Comparison of ENCODE assay signal across 14 cellular contexts in the genomic region with DNA sequence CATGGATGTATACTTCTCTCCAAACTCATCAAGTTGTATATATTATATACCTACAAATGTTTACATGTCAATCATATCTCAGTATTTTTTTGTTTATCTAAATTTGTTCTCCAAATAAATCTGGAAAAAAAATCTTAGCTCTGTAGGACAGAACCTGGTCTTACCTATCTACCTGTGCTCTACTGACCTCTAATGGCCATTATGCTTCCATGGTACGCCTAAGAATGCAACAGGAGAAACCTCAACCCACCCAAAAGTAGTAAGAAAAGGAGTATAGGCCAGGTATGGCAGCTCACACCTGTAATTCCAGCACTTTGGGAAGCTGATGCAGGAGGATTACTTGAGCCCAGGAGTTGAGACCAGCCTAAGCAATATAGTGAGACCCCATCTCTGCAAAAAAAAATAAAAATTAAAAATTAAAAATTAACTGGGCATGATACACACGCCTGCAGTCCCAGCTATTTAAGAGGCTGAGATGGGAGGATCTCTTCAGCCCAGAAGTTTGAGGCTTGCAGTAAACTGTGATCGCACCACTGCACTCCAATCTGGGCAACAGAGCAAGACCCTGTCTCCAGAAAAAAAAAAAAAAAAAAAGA. TPM values are rescaled to one million over a fixed set of nuclear protein-coding genes. Genes with fewer than 3 reads are reported as not detected.
A peak's percentile ranks its signal among the peaks of the same experiment; 100 is the strongest.
DNase-seq lines count a peak whose midpoint lies in the region; ATAC-seq and TF ChIP-seq lines count a peak whose summit lies in the region.
"Had no signal": no experiment of that assay in that cellular context is flagged by ENCODE, and none has a peak within 500 bp of the region (broad histone marks: within the 10 kb centered on the region; RNA-seq: fewer than 3 reads in every experiment).

No MANE protein-coding gene starts in this region.

- peaks cover under 1 to 9% of the 10 kb centered on the region in 2 donors for H3K36me3 Mint-ChIP-seq in activated naive CD4-positive, alpha-beta T cell treated with anti-CD3 and anti-CD28 coated beads, Interleukin-2, amount 50 U/mL, for 72 hours

- H3K27ac Mint-ChIP-seq in activated naive CD4-positive, alpha-beta T cell treated with anti-CD3 and anti-CD28 coated beads, Interleukin-2, amount 50 U/mL, for 72 hours, result no peak overlapping the region
- H3K27ac Mint-ChIP-seq: stimulated activated naive CD8-positive, alpha-beta T cell treated with anti-CD3 and anti-CD28 coated beads, Interleukin-15, Interleukin-2, amounts not matched to agents 100 ng/mL and 50 ng/mL, for 24 hours had no signal

- peaks cover 3% of the 10 kb centered on the region for H3K9me3 ChIP-seq in WERI-Rb-1 (ENCODE audit: severe bottlenecking)

- DNase-seq in NCI-H82 (lab: John Stamatoyannopoulos, UW) (peak; percentile 26), NCI-H82 treated with DMSO at 0.1 percent for 48 hours (lab: John Stamatoyannopoulos, UW; ENCODE audit: unreplicated experiment) (no peak), NCI-H1105 treated with DMSO at 0.1 percent for 48 hours (lab: John Stamatoyannopoulos, UW) (peak; percentile 34), WERI-Rb-1 (no peak), retinal pigment epithelial cell (ENCODE audit: low read depth) (no peak)
- DNase-seq in effector CD4-positive, alpha-beta T cell, result no peak
- no peak for DNase-seq in activated naive CD4-positive, alpha-beta T cell treated with anti-CD3 and anti-CD28 coated beads, Interleukin-2, amount 50 U/mL, for 72 hours (ENCODE audit: low spot score in 2 of 2)
- DNase-seq: activated effector memory CD4-positive, alpha-beta T cell treated with anti-CD3 and anti-CD28 coated beads, Interleukin-2, amount 50 U/mL, for 16 hours; GM23248; NCI-H510A treated with DMSO at 0.1 percent for 48 hours had no signal

- no peaks in the 10 kb centered on the region for H3K36me3 ChIP-seq in WERI-Rb-1

- H3K27ac ChIP-seq in WERI-Rb-1, result no peak overlapping the region
- H3K27ac ChIP-seq: GM23248 had no signal

- H3K27me3 ChIP-seq in WERI-Rb-1 (ENCODE audit: insufficient read depth, low read depth, severe bottlenecking), result peaks cover 29% of the 10 kb centered on the region

- no peak for ATAC-seq in HG03571 (IDR thresholded peaks at IDR 0.05; ENCODE audit: unreplicated experiment)
- ATAC-seq in activated naive CD4-positive, alpha-beta T cell treated with anti-CD3 and anti-CD28 coated beads, Interleukin-2, amount 50 U/mL, for 72 hours, result no peak

- TF ChIP-seq CTCF in WERI-Rb-1 (IDR thresholded peaks at IDR 0.05; ENCODE audit: low read depth, low read length) (peak; percentile 36), retinal pigment epithelial cell (conservative IDR thresholded peaks at IDR 0.05; ENCODE audit: low read depth, low read length) (peak; percentile 18)

- H3K9me3 Mint-ChIP-seq in activated naive CD4-positive, alpha-beta T cell treated with anti-CD3 and anti-CD28 coated beads, Interleukin-2, amount 50 U/mL, for 72 hours, result peaks cover 7% of the 10 kb centered on the region in 2 donors

- H3K4me3 ChIP-seq in WERI-Rb-1 (ENCODE audit: low read depth, low read length) (no peak overlapping the region), retinal pigment epithelial cell (ENCODE audit: low read length) (no peak overlapping the region)
- H3K4me3 ChIP-seq: GM23248 had no signal

RNA-seq across cellular contexts. Expression of a gene that starts 8.7 kb away (rescaled TPM):
- not detected for total RNA-seq in activated naive CD4-positive, alpha-beta T cell treated with anti-CD3 and anti-CD28 coated beads, Interleukin-2, amount 50 U/mL, for 72 hours
- total RNA-seq: dermis microvascular lymphatic vessel endothelial cell, GM23248, myocyte had no signal

RNA-seq across cellular contexts. Expression of a gene that starts 19.0 kb away (rescaled TPM):
- not detected for total RNA-seq in activated naive CD4-positive, alpha-beta T cell treated with anti-CD3 and anti-CD28 coated beads, Interleukin-2, amount 50 U/mL, for 72 hours
- total RNA-seq: dermis microvascular lymphatic vessel endothelial cell, GM23248, myocyte had no signal

RNA-seq across cellular contexts. Expression of a gene that starts 24.2 kb away (rescaled TPM):
- not detected for total RNA-seq in activated naive CD4-positive, alpha-beta T cell treated with anti-CD3 and anti-CD28 coated beads, Interleukin-2, amount 50 U/mL, for 72 hours
- total RNA-seq: dermis microvascular lymphatic vessel endothelial cell, GM23248, myocyte had no signal

RNA-seq across cellular contexts. Expression of a gene that starts 57.1 kb away (rescaled TPM):
- total RNA-seq in activated naive CD4-positive, alpha-beta T cell treated with anti-CD3 and anti-CD28 coated beads, Interleukin-2, amount 50 U/mL, for 72 hours, result not detected
- total RNA-seq: dermis microvascular lymphatic vessel endothelial cell, GM23248, myocyte had no signal

RNA-seq across cellular contexts. Expression of a gene that starts 58.0 kb away (rescaled TPM):
- 10 to 100 TPM in 1 of 2 donors, 1 to 10 TPM in 1; 5.7 to 21.6 TPM for total RNA-seq in activated naive CD4-positive, alpha-beta T cell treated with anti-CD3 and anti-CD28 coated beads, Interleukin-2, amount 50 U/mL, for 72 hours

Comparison
In these comparisons a context has a peak if more than half of its experiments do, and no peak if none do; other contexts are left out.
1. DNase-seq: peak in NCI-H82 (single experiment) and NCI-H1105 treated with DMSO at 0.1 percent for 48 hours (single experiment); none in NCI-H82 treated with DMSO at 0.1 percent for 48 hours (single experiment), WERI-Rb-1 (single experiment), retinal pigment epithelial cell (single experiment), effector CD4-positive, alpha-beta T cell (single experiment) and activated naive CD4-positive, alpha-beta T cell treated with anti-CD3 and anti-CD28 coated beads, Interleukin-2, amount 50 U/mL, for 72 hours (0 of 2).